In the genomic region with DNA sequence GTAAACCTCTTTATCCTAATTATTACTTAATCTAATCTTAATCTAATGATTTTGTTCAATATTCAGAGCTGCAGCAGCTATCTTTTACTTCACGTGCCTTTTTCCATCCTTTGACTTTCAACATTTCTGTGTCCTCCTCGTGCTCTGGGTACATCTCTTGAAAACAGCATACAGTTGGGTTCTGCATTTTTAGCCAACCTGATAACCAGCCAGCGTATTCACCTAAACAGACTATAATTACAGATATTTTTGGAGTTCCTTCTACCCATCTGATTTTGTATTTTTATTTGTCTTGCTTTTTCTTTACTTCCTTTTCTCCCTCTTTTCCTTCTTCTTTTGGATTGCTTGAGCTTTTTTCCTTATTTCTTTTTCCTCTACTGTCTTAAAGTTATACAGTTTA, we compare ENCODE assay signal across 38 cellular contexts. TPM values are rescaled to one million over a fixed set of nuclear protein-coding genes. Genes with fewer than 3 reads are reported as not detected.
"Had no signal": no experiment of that assay in that cellular context is flagged by ENCODE, and none has a peak within 500 bp of the region (broad histone marks: within the 10 kb centered on the region; RNA-seq: fewer than 3 reads in every experiment).

No MANE protein-coding gene starts in this region.

- H3K27ac ChIP-seq: KMS-11 had no signal

- H3K9me3 ChIP-seq: MG63 had no signal

- DNase-seq: Karpas-422, Kasumi-1, MG63, MM.1S, MV-4-11, NCI-H1048, NCI-H1092, NCI-H1092 treated with DMSO at 0.1 percent for 48 hours, NCI-H1105, NCI-H1105 treated with DMSO at 0.1 percent for 48 hours, NCI-H1417, NCI-H1417 treated with DMSO at 0.1 percent for 48 hours, NCI-H1436, NCI-H1436 treated with DMSO at 0.1 percent for 48 hours, NCI-H146, NCI-H1694, NCI-H1694 treated with DMSO at 0.1 percent for 48 hours, NCI-H187, NCI-H187 treated with DMSO at 0.1 percent for 48 hours, NCI-H1930, NCI-H2029, NCI-H2029 treated with DMSO at 0.1 percent for 48 hours, NCI-H2081, NCI-H2081 treated with DMSO at 0.1 percent for 48 hours, NCI-H2107, NCI-H2171, NCI-H2171 treated with DMSO at 0.1 percent for 48 hours, NCI-H2227 treated with DMSO at 0.1 percent for 48 hours, NCI-H226, NCI-H345, NCI-H446, NCI-H446 treated with DMSO at 0.1 percent for 48 hours, NCI-H510A, NCI-H510A treated with DMSO at 0.1 percent for 48 hours had no signal

- H3K36me3 ChIP-seq: MG63 had no signal

- H3K4me3 ChIP-seq: MG63 had no signal

- H3K27me3 ChIP-seq: MG63 had no signal

RNA-seq across cellular contexts. Expression of a gene that starts 16.2 kb away (rescaled TPM):
- total RNA-seq: LHCN-M2, M059J, MCF 10A had no signal
